In the genomic region with DNA sequence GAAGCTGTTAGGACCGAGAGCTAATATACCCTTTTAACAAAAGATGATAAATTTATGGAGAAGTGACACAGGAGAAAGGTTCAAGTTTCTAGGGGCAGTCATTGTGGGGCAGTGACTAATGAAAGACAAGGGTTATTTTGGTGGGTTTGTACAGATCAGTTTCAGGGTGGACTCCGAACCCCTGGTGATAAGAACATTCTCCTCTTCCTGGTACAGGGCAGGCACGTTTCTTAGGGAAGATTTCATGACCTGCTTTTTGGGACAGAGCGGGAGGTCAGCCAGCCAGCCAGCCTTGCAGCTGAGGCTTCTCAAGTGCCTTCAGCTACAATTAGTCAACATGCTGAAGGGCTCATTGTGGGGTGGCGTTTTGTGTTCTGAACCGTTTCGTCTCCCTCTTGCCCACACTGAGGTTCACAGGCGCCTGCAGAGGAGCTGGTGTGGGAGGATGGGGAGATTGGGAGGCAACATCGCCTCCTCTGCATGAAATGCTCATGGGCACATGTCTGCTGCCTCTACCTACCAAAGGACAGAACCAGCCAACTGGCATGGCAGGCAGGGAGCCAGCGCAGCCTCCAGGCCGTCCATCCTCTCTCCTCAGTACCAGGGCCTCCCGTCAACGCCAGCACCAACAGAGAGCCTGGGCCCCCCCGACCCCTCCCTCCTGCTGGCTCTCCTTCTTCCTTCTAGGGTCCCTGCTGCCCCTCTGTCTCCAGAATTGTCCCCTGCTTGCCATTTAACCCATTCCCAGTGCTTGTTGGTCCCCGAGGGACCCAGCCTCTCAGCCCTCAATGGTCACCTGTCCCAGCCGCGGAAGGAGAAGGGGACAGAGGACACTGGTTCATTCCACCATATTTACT, we compare ENCODE assay signal across 1 cellular context.
TF ChIP-seq lines count a peak whose summit lies in the region.

No MANE protein-coding gene starts in this region.

TF ChIP-seq in K562, 482 proteins besides CTCF, POLR2A, EP300 and RAD21:
- TF ChIP-seq TEAD2 (tag; IDR thresholded peaks at IDR 0.05) (no peak), BRF1 (IDR thresholded peaks at IDR 0.05; ENCODE audit: borderline replicate concordance, extremely low read depth, insufficient read length) (no peak), TGIF2 (CRISPR knock-in tag; IDR thresholded peaks at IDR 0.05) (no peak), BRD4 (IDR thresholded peaks at IDR 0.05) (no peak), RB1 (IDR thresholded peaks at IDR 0.05; ENCODE audit: low read depth) (no peak), DMBX1 (CRISPR knock-in tag; IDR thresholded peaks at IDR 0.05; ENCODE audit: borderline replicate concordance) (no peak), TCF7 (IDR thresholded peaks at IDR 0.05; ENCODE audit: borderline replicate concordance) (no peak), TAF1 (IDR thresholded peaks at IDR 0.05; ENCODE audit: control insufficient read depth, extremely low read depth, insufficient read depth, low read length, severe bottlenecking) (no peak), SMAD2 (IDR thresholded peaks at IDR 0.05; ENCODE audit: low read depth, low read length) (no peak), KLF6 (CRISPR knock-in tag; IDR thresholded peaks at IDR 0.05; ENCODE audit: borderline replicate concordance) (no peak), ZNF224 (CRISPR knock-in tag; IDR thresholded peaks at IDR 0.05) (no peak), RBM15 (IDR thresholded peaks at IDR 0.05; ENCODE audit: insufficient read depth, low read length) (no peak), TAF7 (tag; IDR thresholded peaks at IDR 0.05) (no peak), TEAD4 (IDR thresholded peaks at IDR 0.05; ENCODE audit: low read length) (no peak), TEAD4 (CRISPR knock-in tag; IDR thresholded peaks at IDR 0.05; ENCODE audit: borderline replicate concordance) (no peak), PTRF (tag; IDR thresholded peaks at IDR 0.05) (no peak)
- TF ChIP-seq, protein P1, sequence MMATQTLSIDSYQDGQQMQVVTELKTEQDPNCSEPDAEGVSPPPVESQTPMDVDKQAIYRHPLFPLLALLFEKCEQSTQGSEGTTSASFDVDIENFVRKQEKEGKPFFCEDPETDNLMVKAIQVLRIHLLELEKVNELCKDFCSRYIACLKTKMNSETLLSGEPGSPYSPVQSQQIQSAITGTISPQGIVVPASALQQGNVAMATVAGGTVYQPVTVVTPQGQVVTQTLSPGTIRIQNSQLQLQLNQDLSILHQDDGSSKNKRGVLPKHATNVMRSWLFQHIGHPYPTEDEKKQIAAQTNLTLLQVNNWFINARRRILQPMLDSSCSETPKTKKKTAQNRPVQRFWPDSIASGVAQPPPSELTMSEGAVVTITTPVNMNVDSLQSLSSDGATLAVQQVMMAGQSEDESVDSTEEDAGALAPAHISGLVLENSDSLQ (IDR thresholded peaks at IDR 0.05) = no peak
- TF ChIP-seq, protein P2, sequence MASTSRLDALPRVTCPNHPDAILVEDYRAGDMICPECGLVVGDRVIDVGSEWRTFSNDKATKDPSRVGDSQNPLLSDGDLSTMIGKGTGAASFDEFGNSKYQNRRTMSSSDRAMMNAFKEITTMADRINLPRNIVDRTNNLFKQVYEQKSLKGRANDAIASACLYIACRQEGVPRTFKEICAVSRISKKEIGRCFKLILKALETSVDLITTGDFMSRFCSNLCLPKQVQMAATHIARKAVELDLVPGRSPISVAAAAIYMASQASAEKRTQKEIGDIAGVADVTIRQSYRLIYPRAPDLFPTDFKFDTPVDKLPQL (IDR thresholded peaks at IDR 0.05; ENCODE audit: extremely low read depth, insufficient read length) = no peak
- TF ChIP-seq, protein P3, sequence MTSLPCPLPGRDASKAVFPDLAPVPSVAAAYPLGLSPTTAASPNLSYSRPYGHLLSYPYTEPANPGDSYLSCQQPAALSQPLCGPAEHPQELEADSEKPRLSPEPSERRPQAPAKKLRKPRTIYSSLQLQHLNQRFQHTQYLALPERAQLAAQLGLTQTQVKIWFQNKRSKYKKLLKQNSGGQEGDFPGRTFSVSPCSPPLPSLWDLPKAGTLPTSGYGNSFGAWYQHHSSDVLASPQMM (CRISPR knock-in tag; IDR thresholded peaks at IDR 0.05) = no peak
- TF ChIP-seq, protein P4, sequence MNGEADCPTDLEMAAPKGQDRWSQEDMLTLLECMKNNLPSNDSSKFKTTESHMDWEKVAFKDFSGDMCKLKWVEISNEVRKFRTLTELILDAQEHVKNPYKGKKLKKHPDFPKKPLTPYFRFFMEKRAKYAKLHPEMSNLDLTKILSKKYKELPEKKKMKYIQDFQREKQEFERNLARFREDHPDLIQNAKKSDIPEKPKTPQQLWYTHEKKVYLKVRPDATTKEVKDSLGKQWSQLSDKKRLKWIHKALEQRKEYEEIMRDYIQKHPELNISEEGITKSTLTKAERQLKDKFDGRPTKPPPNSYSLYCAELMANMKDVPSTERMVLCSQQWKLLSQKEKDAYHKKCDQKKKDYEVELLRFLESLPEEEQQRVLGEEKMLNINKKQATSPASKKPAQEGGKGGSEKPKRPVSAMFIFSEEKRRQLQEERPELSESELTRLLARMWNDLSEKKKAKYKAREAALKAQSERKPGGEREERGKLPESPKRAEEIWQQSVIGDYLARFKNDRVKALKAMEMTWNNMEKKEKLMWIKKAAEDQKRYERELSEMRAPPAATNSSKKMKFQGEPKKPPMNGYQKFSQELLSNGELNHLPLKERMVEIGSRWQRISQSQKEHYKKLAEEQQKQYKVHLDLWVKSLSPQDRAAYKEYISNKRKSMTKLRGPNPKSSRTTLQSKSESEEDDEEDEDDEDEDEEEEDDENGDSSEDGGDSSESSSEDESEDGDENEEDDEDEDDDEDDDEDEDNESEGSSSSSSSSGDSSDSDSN (IDR thresholded peaks at IDR 0.05; ENCODE audit: borderline replicate concordance in 1 of 2, low read depth in 2 of 2, low read length in 2 of 2) = no peak
